Comparison of ENCODE assay signal across 8 cellular contexts in the genomic region with DNA sequence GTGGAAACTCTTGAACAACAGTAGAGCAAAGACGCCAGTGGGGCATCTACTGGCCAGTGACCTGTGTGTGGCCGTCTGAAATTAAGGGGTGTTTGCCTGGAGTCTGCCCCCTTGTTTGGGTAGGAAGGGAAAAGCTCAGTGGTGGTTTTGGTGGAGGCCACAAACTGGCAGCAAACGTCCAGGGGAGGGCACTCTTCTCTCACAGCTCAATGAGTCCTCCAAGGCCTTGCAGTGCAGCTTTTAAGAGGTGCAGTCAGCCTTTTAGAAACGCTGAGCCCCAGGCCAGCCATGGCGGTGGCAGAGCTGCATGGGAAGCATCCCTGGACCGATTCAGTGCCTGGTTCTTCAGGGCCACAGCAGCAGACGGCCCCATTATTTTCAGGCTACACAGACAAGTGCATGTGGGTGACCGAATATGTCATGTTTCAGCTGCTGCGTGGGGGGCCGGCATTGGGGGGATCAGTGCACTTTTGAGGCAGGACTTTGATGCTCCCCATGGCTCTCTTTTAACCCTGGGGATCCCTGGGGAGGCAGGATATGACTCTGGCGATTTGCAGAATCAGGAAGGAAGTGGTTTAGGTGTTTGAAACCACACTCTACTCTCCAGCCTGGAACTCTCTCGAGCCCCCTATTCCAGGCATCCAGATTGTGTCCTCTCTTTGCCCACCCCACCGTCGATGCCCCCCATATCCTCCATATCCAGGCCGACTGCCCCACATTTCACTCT.
DNase-seq lines count a peak whose midpoint lies in the region; ATAC-seq, FAIRE-seq and TF ChIP-seq lines count a peak whose summit lies in the region.

No MANE protein-coding gene starts in this region.

- H3K27me3 Mint-ChIP-seq in GM23338 (ENCODE audit: insufficient read depth, low read depth, poor library complexity): peaks cover 9% of the 10 kb centered on the region

- DNase-seq in GM23338 (ENCODE audit: low spot score) (peak; percentile 93), NCI-H69 (lab: John Stamatoyannopoulos, UW) (peak; percentile 24), H1 (ENCODE audit: low read depth in 1 of 2, low spot score in 2 of 2) (peak; percentile 59 to 77), midbrain (lab: John Stamatoyannopoulos, UW) (peak; percentile 83), T-helper 1 cell (no peak), foreskin melanocyte (no peak), SKM-1 (lab: John Stamatoyannopoulos, UW; ENCODE audit: unreplicated experiment) (no peak)

- H2AFZ ChIP-seq in GM23338 (peak overlapping the region; percentile 90), H1 (ENCODE audit: low read length) (peak overlapping the region; percentile 39; the same call in 1 of the 2 replicates)

- peak overlapping the region; percentile 41; the same call in 1 of the 2 replicates for H2BK12ac ChIP-seq in H1 (ENCODE audit: low read depth, low read length)

- H2BK5ac ChIP-seq in H1 (ENCODE audit: low read depth, low read length): no peak overlapping the region

- H3K36me3 ChIP-seq in GM23338 (ENCODE audit: insufficient read depth): no peaks in the 10 kb centered on the region
- no peaks in the 10 kb centered on the region for H3K36me3 ChIP-seq in H1 (ENCODE audit: control insufficient read depth in 2 of 4, insufficient read depth in 4 of 4, low read length in 3 of 4)

- H3K79me2 ChIP-seq in GM23338 (replicated peaks; ENCODE audit: insufficient read depth) (no peaks in the 10 kb centered on the region), H1 (ENCODE audit: control insufficient read depth in 1 of 2, insufficient read depth in 2 of 2, low read length in 2 of 2) (no peaks in the 10 kb centered on the region)

- H3K4me3 ChIP-seq in GM23338: no peak overlapping the region
- no peak overlapping the region for H3K4me3 ChIP-seq in H1 (ENCODE audit: extremely low read depth in 1 of 4, insufficient read depth in 2 of 4, low read depth in 3 of 4, low read length in 4 of 4)

- no peak overlapping the region for H3K9ac ChIP-seq in H1 (replicated peaks in 1 of 4; ENCODE audit: extremely low read depth in 1 of 4, low read depth in 3 of 4, low read length in 3 of 4)

- H3K23me2 ChIP-seq in H1 (ENCODE audit: low read depth, low read length): no peaks in the 10 kb centered on the region

- no peak overlapping the region for H3K4ac ChIP-seq in H1 (replicated peaks; ENCODE audit: insufficient read length, low read depth, low read length)

- H4K20me1 ChIP-seq in GM23338 (replicated peaks; ENCODE audit: insufficient read depth) (no peaks in the 10 kb centered on the region), H1 (replicated peaks in 1 of 2; ENCODE audit: control insufficient read depth in 1 of 2, insufficient read depth in 2 of 2, low read length in 2 of 2) (no peaks in the 10 kb centered on the region)

- no peaks in the 10 kb centered on the region for H3K79me1 ChIP-seq in H1 (ENCODE audit: low read depth, low read length)

- H2AK5ac ChIP-seq in H1 (ENCODE audit: low read depth, low read length): no peak overlapping the region

- peak; percentile 37 for TF ChIP-seq CTCF in 22Rv1 (IDR thresholded peaks at IDR 0.05)
- peak; percentile 80 to 92 for TF ChIP-seq CTCF in GM23338 (conservative IDR thresholded peaks at IDR 0.05; ENCODE audit: low read depth in 2 of 2)
- peak; percentile 79 to 94 (median 93) for TF ChIP-seq CTCF in H1 (IDR thresholded peaks at IDR 0.05; ENCODE audit: control extremely low read depth in 1 of 3, insufficient read depth in 1 of 3, low read depth in 1 of 3, low read length in 3 of 3)

- no peak overlapping the region for H3K14ac ChIP-seq in H1 (ENCODE audit: insufficient read length)

- H3K18ac ChIP-seq in H1 (ENCODE audit: extremely low read depth, low read length): no peak overlapping the region

- no peak for TF ChIP-seq POLR2A in H1 (IDR thresholded peaks at IDR 0.05; ENCODE audit: control extremely low read depth in 1 of 2, low read depth in 2 of 2, low read length in 2 of 2)

- no peak overlapping the region for H4K91ac ChIP-seq in H1 (replicated peaks; ENCODE audit: insufficient read length, low read length)

- no peak for TF ChIP-seq EP300 in H1 (IDR thresholded peaks at IDR 0.05; ENCODE audit: borderline replicate concordance in 1 of 2, low read depth in 2 of 2, low read length in 2 of 2)

- peak; percentile 98 to 100 for TF ChIP-seq RAD21 in H1 (IDR thresholded peaks at IDR 0.05 in 1 of 2, conservative IDR thresholded peaks at IDR 0.05 in 1 of 2; ENCODE audit: low read depth in 2 of 2, low read length in 2 of 2)

- peaks cover 25% of the 10 kb centered on the region for H3K9me3 Mint-ChIP-seq in GM23338

- H4K8ac ChIP-seq in H1 (ENCODE audit: extremely low read depth, insufficient read depth, low read length): no peak overlapping the region

- H3K36me3 Mint-ChIP-seq in GM23338 (ENCODE audit: low read depth): peaks cover 21% of the 10 kb centered on the region; the same call in 2 of the 3 replicates

- peak; percentile 99 for ATAC-seq in GM23338

- no peak overlapping the region for H3K27ac Mint-ChIP-seq in GM23338

- H2BK15ac ChIP-seq in H1 (ENCODE audit: low read length): no peak overlapping the region

- no peak overlapping the region for H3K56ac ChIP-seq in H1 (replicated peaks; ENCODE audit: insufficient read length, low read depth, low read length)

- H3K27ac ChIP-seq in 22Rv1: no peak overlapping the region
- H3K27ac ChIP-seq in GM23338 (ENCODE audit: low read depth): no peak overlapping the region
- H3K27ac ChIP-seq in H1 (ENCODE audit: low read depth, low read length): no peak overlapping the region

- no peaks in the 10 kb centered on the region for H3F3A ChIP-seq in GM23338 (replicated peaks; ENCODE audit: low read depth)

- POLR2A ChIA-PET in H1 (lab: Charles Lee; ENCODE audit: partially characterized antibody): no interaction called here

- H3K9me3 ChIP-seq in H1 (ENCODE audit: insufficient read depth in 2 of 2, low read depth in 1 of 2, low read length in 1 of 2): peaks cover 3 to 4% of the 10 kb centered on the region in 2 experiments; a peak in 1 of 4 replicates

- H3K27me3 ChIP-seq in GM23338 (ENCODE audit: insufficient read depth) (no peaks in the 10 kb centered on the region), H1 (replicated peaks in 1 of 4; ENCODE audit: control insufficient read depth in 3 of 4, extremely low read depth in 1 of 4, insufficient read depth in 3 of 4, low read length in 3 of 4) (no peaks in the 10 kb centered on the region)

- no peaks in the 10 kb centered on the region for H3K9me2 ChIP-seq in GM23338 (ENCODE audit: insufficient read depth)

- H3K4me1 ChIP-seq in GM23338 (ENCODE audit: insufficient read depth) (peaks cover 7% of the 10 kb centered on the region), H1 (replicated peaks in 1 of 4; ENCODE audit: control insufficient read depth in 3 of 4, insufficient read depth in 4 of 4, low read length in 3 of 4) (no peaks in the 10 kb centered on the region; a peak in 2 of 7 replicates)

- H3K4me1 Mint-ChIP-seq in GM23338: peaks cover 8% of the 10 kb centered on the region

- H4K5ac ChIP-seq in H1 (ENCODE audit: insufficient read length, low read depth, low read length): no peak overlapping the region

- peak; percentile 93 for FAIRE-seq in H1 (lab: Jason Lieb, UNC)

- WGBS in H1 (ENCODE audit: extremely low coverage in 1 of 2, insufficient coverage in 1 of 2, insufficient read length in 1 of 2, insufficient replicate concordance in 2 of 2, low coverage in 1 of 2, low lambda C conversion rate in 2 of 2, missing lambda C conversion rate in 1 of 2), 2 experiments: 58% methylated on average over 15 of the region's 15 CpGs; no CpG with 5 or more reads in 1 of the 2 experiments

- no peak overlapping the region for H2BK20ac ChIP-seq in H1 (ENCODE audit: low read length)

- CTCF ChIA-PET in H1 (lab: Charles Lee; ENCODE audit: partially characterized antibody): interaction anchor here (0.5 to 2.6 kb wide), 53 partner anchors 9 to 1156 kb away, joined by 3 to 13 read pairs (median 4); no protein-coding TSS in a partner anchor

- no peak overlapping the region for H2BK120ac ChIP-seq in H1 (replicated peaks; ENCODE audit: low read depth, low read length)

- no peak overlapping the region for H3K23ac ChIP-seq in H1 (ENCODE audit: insufficient read length)

- no peak overlapping the region for H3K4me2 ChIP-seq in GM23338
- no peak overlapping the region for H3K4me2 ChIP-seq in H1 (ENCODE audit: insufficient read depth in 1 of 2, low read depth in 2 of 2, low read length in 2 of 2)

- H3K4me3 Mint-ChIP-seq in GM23338: no peak overlapping the region

TF ChIP-seq in GM23338, 12 proteins besides CTCF, POLR2A, EP300 and RAD21 (continues in another document):
- TF ChIP-seq ZNF331 (CRISPR knock-in tag; IDR thresholded peaks at IDR 0.05; ENCODE audit: low read depth): peak; percentile 9; the same call in 1 of the 2 replicates
- TF ChIP-seq CREB1 (CRISPR knock-in tag; IDR thresholded peaks at IDR 0.05; ENCODE audit: low read depth): no peak

TF ChIP-seq in H1, 55 proteins besides CTCF, POLR2A, EP300 and RAD21:
- TF ChIP-seq RBBP5 (IDR thresholded peaks at IDR 0.05; ENCODE audit: borderline replicate concordance, low read depth, low read length): no peak
- TF ChIP-seq YY1 (IDR thresholded peaks at IDR 0.05; ENCODE audit: low read depth, low read length): peak; percentile 79
TF ChIP-seq in H1: peak in this region for 1.

Comparison
In these comparisons a context has a peak if more than half of its experiments do, and no peak if none do; other contexts are left out.
1. CTCF ChIP-seq: peak in every context shown above with its lines; median percentile 93 in H1; 86 in GM23338; 37 in 22Rv1.
2. DNase-seq: peak in GM23338 (single experiment), NCI-H69 (single experiment), H1 (2 of 2) and midbrain (single experiment); none in T-helper 1 cell (0 of 5), foreskin melanocyte (single experiment) and SKM-1 (single experiment).